Comparison of ENCODE assay signal across 25 cellular contexts in the genomic region with DNA sequence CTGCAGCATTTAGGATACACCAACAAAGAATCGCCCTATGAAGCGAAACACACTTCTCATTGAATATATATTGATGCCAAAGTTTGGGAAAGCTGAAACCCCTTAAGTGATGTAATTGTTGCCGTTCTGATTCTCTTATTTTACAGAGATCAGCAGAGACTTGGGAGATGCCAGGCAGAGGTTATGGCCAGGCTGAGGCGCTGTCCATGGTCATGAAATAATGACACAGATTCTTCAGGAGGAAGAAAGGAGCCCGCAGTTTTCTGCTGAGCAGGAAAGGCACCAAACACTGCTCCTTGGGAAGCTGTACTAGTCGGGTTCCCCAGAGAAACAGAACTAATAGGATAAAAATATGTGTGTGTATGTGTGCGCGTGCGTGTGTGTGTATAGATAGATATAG.
DNase-seq lines count a peak whose midpoint lies in the region; ATAC-seq, FAIRE-seq and TF ChIP-seq lines count a peak whose summit lies in the region.
"Had no signal": no experiment of that assay in that cellular context is flagged by ENCODE, and none has a peak within 500 bp of the region (broad histone marks: within the 10 kb centered on the region; RNA-seq: fewer than 3 reads in every experiment).

No MANE protein-coding gene starts in this region.

- H3K23ac ChIP-seq in H1 (ENCODE audit: insufficient read length) = no peak overlapping the region
- no peak overlapping the region for H3K23ac ChIP-seq in neuronal stem cell (ENCODE audit: low read depth, low read length, poor library complexity)

- H2AFZ ChIP-seq in H1 (ENCODE audit: low read length) (no peak overlapping the region), neuronal stem cell (ENCODE audit: low read length) (no peak overlapping the region)

- no peaks in the 10 kb centered on the region for H3K79me1 ChIP-seq in H1 (ENCODE audit: low read depth, low read length)
- no peaks in the 10 kb centered on the region for H3K79me1 ChIP-seq in neuronal stem cell (ENCODE audit: low read depth, low read length)

- no peaks in the 10 kb centered on the region for H3K36me3 Mint-ChIP-seq in activated CD4-positive, alpha-beta T cell treated with anti-CD3 and anti-CD28 coated beads for 36 hours (ENCODE audit: low read depth)
- H3K36me3 Mint-ChIP-seq: CD8-positive, alpha-beta memory T cell had no signal

- H3K27ac ChIP-seq in H1 (ENCODE audit: low read depth, low read length) (no peak overlapping the region), neuronal stem cell (replicated peaks; ENCODE audit: low read length) (no peak overlapping the region)
- H3K27ac ChIP-seq: 22Rv1, brain microvascular endothelial cell, thyroid gland, VCaP had no signal

- H3K27me3 Mint-ChIP-seq in activated CD4-positive, alpha-beta T cell treated with anti-CD3 and anti-CD28 coated beads for 36 hours = no peaks in the 10 kb centered on the region
- H3K27me3 Mint-ChIP-seq: activated naive CD8-positive, alpha-beta T cell treated with anti-CD3 and anti-CD28 coated beads, Interleukin-2, amount 50 U/mL, for 24 hours; CD8-positive, alpha-beta memory T cell; T-helper 17 cell had no signal

- no peaks in the 10 kb centered on the region for H3K9me3 Mint-ChIP-seq in activated CD4-positive, alpha-beta T cell treated with anti-CD3 and anti-CD28 coated beads for 36 hours (ENCODE audit: low read depth)
- H3K9me3 Mint-ChIP-seq: activated naive CD8-positive, alpha-beta T cell treated with anti-CD3 and anti-CD28 coated beads, Interleukin-2, amount 50 U/mL, for 24 hours had no signal

- H2AK5ac ChIP-seq in H1 (ENCODE audit: low read depth, low read length) (no peak overlapping the region), neuronal stem cell (ENCODE audit: low read depth, low read length) (no peak overlapping the region)

- no peak overlapping the region for H3K9ac ChIP-seq in NT2/D1 (ENCODE audit: insufficient read length, low read depth)
- no peak overlapping the region for H3K9ac ChIP-seq in H1 (replicated peaks in 1 of 4; ENCODE audit: extremely low read depth in 1 of 4, low read depth in 3 of 4, low read length in 3 of 4)
- H3K9ac ChIP-seq in neuronal stem cell (ENCODE audit: low read depth, low read length, poor library complexity) = no peak overlapping the region

- 0 out of 4 replicates have a peak, but pooled peaks have one; percentile 5 to 8 for TF ChIP-seq RAD21 in H1 (IDR thresholded peaks at IDR 0.05 in 1 of 2, conservative IDR thresholded peaks at IDR 0.05 in 1 of 2; ENCODE audit: low read depth in 2 of 2, low read length in 2 of 2)

- H2BK120ac ChIP-seq in H1 (replicated peaks; ENCODE audit: low read depth, low read length) = no peak overlapping the region
- no peak overlapping the region for H2BK120ac ChIP-seq in neuronal stem cell (ENCODE audit: low read depth, low read length)

- no peak overlapping the region for H3K18ac ChIP-seq in H1 (ENCODE audit: extremely low read depth, low read length)
- H3K18ac ChIP-seq in neuronal stem cell (ENCODE audit: low read length) = no peak overlapping the region

- H2BK12ac ChIP-seq in H1 (ENCODE audit: low read depth, low read length) = no peak overlapping the region
- H2BK12ac ChIP-seq in neuronal stem cell (ENCODE audit: low read length) = no peak overlapping the region

- H2BK15ac ChIP-seq in H1 (ENCODE audit: low read length) (no peak overlapping the region), neuronal stem cell (ENCODE audit: low read length) (no peak overlapping the region)

- FAIRE-seq in H1 (lab: Jason Lieb, UNC) = no peak
- FAIRE-seq: H54 had no signal

- POLR2A ChIA-PET in H1 (lab: Charles Lee; ENCODE audit: partially characterized antibody) = no interaction called here
- POLR2A ChIA-PET in activated CD4-positive, alpha-beta T cell treated with anti-CD3 and anti-CD28 coated beads for 36 hours (lab: Charles Lee) = no interaction called here

- peaks cover 0 to 1% of the 10 kb centered on the region in 2 experiments for H4K20me1 ChIP-seq in H1 (replicated peaks in 1 of 2; ENCODE audit: control insufficient read depth in 1 of 2, insufficient read depth in 2 of 2, low read length in 2 of 2)

- H4K5ac ChIP-seq in H1 (ENCODE audit: insufficient read length, low read depth, low read length) = no peak overlapping the region

- no peak overlapping the region for H3K4me3 ChIP-seq in NT2/D1 (ENCODE audit: insufficient read length, low read depth)
- H3K4me3 ChIP-seq in H1 (ENCODE audit: extremely low read depth in 1 of 4, insufficient read depth in 2 of 4, low read depth in 3 of 4, low read length in 4 of 4) = no peak overlapping the region
- H3K4me3 ChIP-seq in neuronal stem cell (ENCODE audit: low read length in 2 of 2) = no peak overlapping the region
- H3K4me3 ChIP-seq: thyroid gland had no signal

- no peaks in the 10 kb centered on the region for H3K23me2 ChIP-seq in H1 (ENCODE audit: low read depth, low read length)

- H3K4ac ChIP-seq in H1 (replicated peaks; ENCODE audit: insufficient read length, low read depth, low read length) = no peak overlapping the region
- no peak overlapping the region for H3K4ac ChIP-seq in neuronal stem cell (ENCODE audit: low read length)

- H3K56ac ChIP-seq in H1 (replicated peaks; ENCODE audit: insufficient read length, low read depth, low read length) = no peak overlapping the region

- H3K27me3 ChIP-seq in NT2/D1 (ENCODE audit: insufficient read depth, insufficient read length) = no peaks in the 10 kb centered on the region
- no peaks in the 10 kb centered on the region for H3K27me3 ChIP-seq in H1 (replicated peaks in 1 of 4; ENCODE audit: control insufficient read depth in 3 of 4, extremely low read depth in 1 of 4, insufficient read depth in 3 of 4, low read length in 3 of 4)
- H3K27me3 ChIP-seq in neuronal stem cell (ENCODE audit: control insufficient read depth in 3 of 3, insufficient read depth in 3 of 3, low read depth in 1 of 3, low read length in 3 of 3) = no peaks in the 10 kb centered on the region
- H3K27me3 ChIP-seq: brain microvascular endothelial cell, thyroid gland had no signal

- intact Hi-C loops in activated CD4-positive, alpha-beta T cell treated with anti-CD3 and anti-CD28 coated beads for 36 hours (cut with DNase I, micrococcal nuclease) = no loop called here

- H3K36me3 ChIP-seq in NT2/D1 (ENCODE audit: insufficient read depth, insufficient read length, low read length) (no peaks in the 10 kb centered on the region), H1 (ENCODE audit: control insufficient read depth in 2 of 4, insufficient read depth in 4 of 4, low read length in 3 of 4) (no peaks in the 10 kb centered on the region), neuronal stem cell (replicated peaks in 1 of 2; ENCODE audit: control insufficient read depth in 2 of 2, insufficient read depth in 2 of 2, low read length in 2 of 2) (no peaks in the 10 kb centered on the region)
- H3K36me3 ChIP-seq: brain microvascular endothelial cell, thyroid gland had no signal

- TF ChIP-seq CTCF in H1 (IDR thresholded peaks at IDR 0.05; ENCODE audit: control extremely low read depth in 1 of 3, insufficient read depth in 1 of 3, low read depth in 1 of 3, low read length in 3 of 3) = peak in 2 of 3 experiments; percentile 5 to 9; a peak in 1 of 4 replicates

- no peaks in the 10 kb centered on the region for H3K9me3 ChIP-seq in NT2/D1 (ENCODE audit: insufficient read depth, low read length)
- H3K9me3 ChIP-seq in H1 (ENCODE audit: insufficient read depth in 2 of 2, low read depth in 1 of 2, low read length in 1 of 2) = no peaks in the 10 kb centered on the region
- H3K9me3 ChIP-seq in neuronal stem cell (replicated peaks in 1 of 2; ENCODE audit: control insufficient read depth in 2 of 2, insufficient read depth in 1 of 2, low read depth in 1 of 2, low read length in 2 of 2) = no peaks in the 10 kb centered on the region
- H3K9me3 ChIP-seq: thyroid gland had no signal

- H2BK20ac ChIP-seq in H1 (ENCODE audit: low read length) = no peak overlapping the region

- no peak overlapping the region for H4K8ac ChIP-seq in H1 (ENCODE audit: extremely low read depth, insufficient read depth, low read length)
- H4K8ac ChIP-seq in neuronal stem cell (ENCODE audit: low read depth, low read length) = no peak overlapping the region

- H3K14ac ChIP-seq in H1 (ENCODE audit: insufficient read length) (no peak overlapping the region), neuronal stem cell (ENCODE audit: low read length) (no peak overlapping the region)

- no peak overlapping the region for H3K27ac Mint-ChIP-seq in activated CD4-positive, alpha-beta T cell treated with anti-CD3 and anti-CD28 coated beads for 36 hours
- H3K27ac Mint-ChIP-seq: activated naive CD8-positive, alpha-beta T cell treated with anti-CD3 and anti-CD28 coated beads, Interleukin-2, amount 50 U/mL, for 24 hours; CD8-positive, alpha-beta memory T cell; T-helper 17 cell had no signal

- H4K91ac ChIP-seq in H1 (replicated peaks; ENCODE audit: insufficient read length, low read length) = no peak overlapping the region
- H4K91ac ChIP-seq in neuronal stem cell (ENCODE audit: low read depth, low read length, poor library complexity) = no peak overlapping the region

- H2BK5ac ChIP-seq in H1 (ENCODE audit: low read depth, low read length) = no peak overlapping the region
- no peak overlapping the region for H2BK5ac ChIP-seq in neuronal stem cell (ENCODE audit: low read length)

- H3K4me2 ChIP-seq in H1 (ENCODE audit: insufficient read depth in 1 of 2, low read depth in 2 of 2, low read length in 2 of 2) (no peak overlapping the region), neuronal stem cell (ENCODE audit: insufficient read depth, low read length, poor library complexity, severe bottlenecking) (no peak overlapping the region)

- no peak for TF ChIP-seq POLR2A in H1 (IDR thresholded peaks at IDR 0.05; ENCODE audit: control extremely low read depth in 1 of 2, low read depth in 2 of 2, low read length in 2 of 2)

- H3K4me3 Mint-ChIP-seq in activated CD4-positive, alpha-beta T cell treated with anti-CD3 and anti-CD28 coated beads for 36 hours = no peak overlapping the region
- H3K4me3 Mint-ChIP-seq: activated naive CD8-positive, alpha-beta T cell treated with anti-CD3 and anti-CD28 coated beads, Interleukin-2, amount 50 U/mL, for 24 hours; CD8-positive, alpha-beta memory T cell; T-helper 17 cell had no signal

- H3K79me2 ChIP-seq in H1 (ENCODE audit: control insufficient read depth in 1 of 2, insufficient read depth in 2 of 2, low read length in 2 of 2) = no peaks in the 10 kb centered on the region

- H3K4me1 ChIP-seq in NT2/D1 (ENCODE audit: insufficient read depth, insufficient read length) = no peaks in the 10 kb centered on the region
- H3K4me1 ChIP-seq in H1 (replicated peaks in 1 of 4; ENCODE audit: control insufficient read depth in 3 of 4, insufficient read depth in 4 of 4, low read length in 3 of 4) = peaks cover 0 to 8% (median 3%) of the 10 kb centered on the region in 4 experiments; a peak in 2 of 7 replicates
- no peaks in the 10 kb centered on the region for H3K4me1 ChIP-seq in neuronal stem cell (ENCODE audit: control insufficient read depth in 2 of 2, insufficient read depth in 1 of 2, low read depth in 1 of 2, low read length in 2 of 2)
- H3K4me1 ChIP-seq: thyroid gland had no signal

- H3K4me1 Mint-ChIP-seq in activated CD4-positive, alpha-beta T cell treated with anti-CD3 and anti-CD28 coated beads for 36 hours = no peaks in the 10 kb centered on the region
- H3K4me1 Mint-ChIP-seq: activated naive CD8-positive, alpha-beta T cell treated with anti-CD3 and anti-CD28 coated beads, Interleukin-2, amount 50 U/mL, for 24 hours; CD8-positive, alpha-beta memory T cell; T-helper 17 cell had no signal

- WGBS in H1 (ENCODE audit: extremely low coverage in 1 of 2, insufficient coverage in 1 of 2, insufficient read length in 1 of 2, insufficient replicate concordance in 2 of 2, low coverage in 1 of 2, low lambda C conversion rate in 2 of 2, missing lambda C conversion rate in 1 of 2), 2 experiments = 87% methylated on average over 9 of the region's 9 CpGs; no CpG with 5 or more reads in 1 of the 2 experiments
- no CpG with 5 or more reads among the region's 9 CpGs for WGBS in neuronal stem cell (ENCODE audit: extremely low coverage in 2 of 2, insufficient read length in 2 of 2, insufficient replicate concordance in 1 of 2), 2 donors

- TF ChIP-seq EP300 in H1 (IDR thresholded peaks at IDR 0.05; ENCODE audit: borderline replicate concordance in 1 of 2, low read depth in 2 of 2, low read length in 2 of 2) = no peak

- ATAC-seq in GM19452 (IDR thresholded peaks at IDR 0.05; ENCODE audit: unreplicated experiment) = no peak
- no peak for ATAC-seq in activated CD4-positive, alpha-beta T cell treated with anti-CD3 and anti-CD28 coated beads for 36 hours
- ATAC-seq: activated naive CD8-positive, alpha-beta T cell treated with anti-CD3 and anti-CD28 coated beads, Interleukin-2, amount 50 U/mL, for 24 hours; stimulated activated naive CD8-positive, alpha-beta T cell treated with anti-CD3 and anti-CD28 coated beads, Interleukin-15, Interleukin-2, amounts not matched to agents 100 U/mL and 50 U/mL, for 24 hours; T-helper 17 cell had no signal

- DNase-seq in DMS 273 (lab: John Stamatoyannopoulos, UW; ENCODE audit: unreplicated experiment) (peak; percentile 12), DMS 273 treated with DMSO at 0.1 percent for 48 hours (lab: John Stamatoyannopoulos, UW) (no peak), NT2/D1 (ENCODE audit: low read depth, low spot score) (peak; percentile 51), H1 (ENCODE audit: low read depth in 1 of 2, low spot score in 2 of 2) (peak in 1 of 2 experiments; percentile 61), neuronal stem cell (ENCODE audit: low spot score) (peak; percentile 35), DMS79 (lab: John Stamatoyannopoulos, UW) (no peak)
- DNase-seq in activated CD4-positive, alpha-beta T cell treated with anti-CD3 and anti-CD28 coated beads for 36 hours = no peak
- DNase-seq: activated effector memory CD4-positive, alpha-beta T cell treated with Interleukin-2 at 50 U/mL for 16 hours; activated naive CD8-positive, alpha-beta T cell treated with anti-CD3 and anti-CD28 coated beads, Interleukin-2, amount 50 U/mL, for 24 hours; brain microvascular endothelial cell; CD8-positive, alpha-beta memory T cell; DMS53; kidney glomerular epithelial cell; NCI-H1694 treated with DMSO at 0.1 percent for 48 hours; NCI-H748 treated with DMSO at 0.1 percent for 48 hours; occipital lobe; SHP77 treated with DMSO at 0.1 percent for 48 hours; stimulated activated CD4-positive, alpha-beta T cell treated with anti-CD3 and anti-CD28 coated beads, Interleukin-4, amount 100 ng/mL, for 24 hours; stimulated activated naive CD8-positive, alpha-beta T cell treated with anti-CD3 and anti-CD28 coated beads, Interleukin-15, Interleukin-2, amounts not matched to agents 100 U/mL and 50 U/mL, for 24 hours; T-helper 17 cell; thyroid gland had no signal

- CTCF ChIA-PET in H1 (lab: Charles Lee; ENCODE audit: partially characterized antibody) = interaction anchor here (1.2 kb wide), 2 partner anchors 9 to 60 kb away, joined by 3 to 4 read pairs; no protein-coding TSS in a partner anchor
- CTCF ChIA-PET in activated CD4-positive, alpha-beta T cell treated with anti-CD3 and anti-CD28 coated beads for 36 hours (lab: Charles Lee) = no interaction called here

Comparison
In these comparisons a context has a peak if more than half of its experiments do, and no peak if none do; other contexts are left out.
1. DNase-seq: peak in DMS 273 (single experiment), NT2/D1 (single experiment) and neuronal stem cell (single experiment); none in DMS 273 treated with DMSO at 0.1 percent for 48 hours (single experiment), DMS79 (single experiment) and activated CD4-positive, alpha-beta T cell treated with anti-CD3 and anti-CD28 coated beads for 36 hours (single experiment).